Comparison of ENCODE assay signal across 1 cellular context in genomic region chr3:128378631-128379347, GRCh38.
TF ChIP-seq lines count a peak whose summit lies in the region.

No MANE protein-coding gene starts in this region.

TF ChIP-seq in SK-N-SH treated with all-trans-retinoic acid at 6 μM for 48 hours, 23 proteins besides CTCF, POLR2A, EP300 and RAD21 (continued from another document):
- TF ChIP-seq CSRNP3 (CRISPR knock-in tag; IDR thresholded peaks at IDR 0.05) (no peak), PPARA (CRISPR knock-in tag; IDR thresholded peaks at IDR 0.05; ENCODE audit: borderline replicate concordance) (no peak), RARB (CRISPR knock-in tag; IDR thresholded peaks at IDR 0.05) (no peak), ZFP3 (CRISPR knock-in tag; IDR thresholded peaks at IDR 0.05) (no peak), ZNF8 (CRISPR knock-in tag; IDR thresholded peaks at IDR 0.05) (no peak), PATZ1 (CRISPR knock-in tag; IDR thresholded peaks at IDR 0.05; ENCODE audit: borderline replicate concordance) (no peak)
